8 cellular contexts compared by ENCODE assay signal in genomic region chr21:17270234-17270633, GRCh38.
DNase-seq lines count a peak whose midpoint lies in the region; ATAC-seq, FAIRE-seq and TF ChIP-seq lines count a peak whose summit lies in the region.

No MANE protein-coding gene starts in this region.

- H3K9me3 ChIP-seq in HCT116 (ENCODE audit: control insufficient read depth in 1 of 2, insufficient read depth in 1 of 2, low read depth in 1 of 2, low read length in 2 of 2) (no peaks in the 10 kb centered on the region), left lung (peaks cover 0 to 3% of the 10 kb centered on the region in 2 donors)

- peak; percentile 8; the same call in 1 of the 2 replicates for TF ChIP-seq RAD21 in HCT116 (IDR thresholded peaks at IDR 0.05; ENCODE audit: low read depth)

- H4K20me1 ChIP-seq in HCT116 (ENCODE audit: insufficient read depth): no peaks in the 10 kb centered on the region

- DNase-seq in HCT116 (ENCODE audit: low read depth, low spot score): no peak
- peak; percentile 58 for DNase-seq in NCI-H446 treated with DMSO at 0.1 percent for 48 hours (lab: John Stamatoyannopoulos, UW)
- DNase-seq in bronchial epithelial cell (ENCODE audit: low read depth): peak; percentile 41
- DNase-seq in left lung: no peak
- no peak for DNase-seq in activated T-cell treated with anti-CD3 and anti-CD28 coated beads for 4 hours

- no peak overlapping the region for H3K4me2 ChIP-seq in HCT116 (ENCODE audit: low read length)

- no peak overlapping the region for H3K27ac ChIP-seq in HCT116 (ENCODE audit: low read depth, low read length)
- no peak overlapping the region for H3K27ac ChIP-seq in left lung

- TF ChIP-seq CTCF in HCT116 (IDR thresholded peaks at IDR 0.05 in 2 of 3, conservative IDR thresholded peaks at IDR 0.05 in 1 of 3; ENCODE audit: borderline replicate concordance in 1 of 3, insufficient read depth in 1 of 3, low read depth in 2 of 3, low read length in 2 of 3) (peak in 1 of 3 experiments; percentile 37; a peak in 2 of 6 replicates), bronchial epithelial cell (IDR thresholded peaks at IDR 0.05; ENCODE audit: insufficient read depth, low read length, severe bottlenecking) (peak; percentile 14), left lung (IDR thresholded peaks at IDR 0.05) (peak in 1 of 2 donors; percentile 45)

- no peaks in the 10 kb centered on the region for H3K9me2 ChIP-seq in HCT116 (ENCODE audit: insufficient read depth)

- no peaks in the 10 kb centered on the region for H3K4me1 ChIP-seq in HCT116 (ENCODE audit: control insufficient read depth in 1 of 2, insufficient read depth in 2 of 2, low read length in 2 of 2)
- H3K4me1 ChIP-seq in left lung: no peaks in the 10 kb centered on the region

- RAD21 ChIA-PET in HCT116 (lab: Charles Lee; ENCODE audit: low non-redundant PET in 1 of 2, low total read pairs in 2 of 2, uncharacterized antibody in 2 of 2, unreplicated experiment in 2 of 2): no interaction called here

- intact Hi-C loops in HCT116 (cut with micrococcal nuclease) (no loop called here), left lung (cut with DNase I) (no loop called here)

- BruUV-seq in HCT116 (replicated peaks; lab: Mats Ljungman, UMichigan): no TSS peak

- TF ChIP-seq POLR2A in HCT116 (IDR thresholded peaks at IDR 0.05; ENCODE audit: borderline replicate concordance, extremely low read depth, insufficient read depth, insufficient read length): no peak

- H3K79me2 ChIP-seq in HCT116 (ENCODE audit: insufficient read depth, low read length): no peaks in the 10 kb centered on the region

- no peak overlapping the region for H3K9ac ChIP-seq in HCT116 (ENCODE audit: low read length)

- ATAC-seq in HCT116 (no peak), left lung (peak; percentile 87), GM21786 (IDR thresholded peaks at IDR 0.05; ENCODE audit: unreplicated experiment) (no peak), GM21529 (IDR thresholded peaks at IDR 0.05; ENCODE audit: unreplicated experiment) (no peak), HG02571 (IDR thresholded peaks at IDR 0.05; ENCODE audit: unreplicated experiment) (no peak)

- no peak overlapping the region for H2AFZ ChIP-seq in HCT116 (ENCODE audit: low read depth, low read length, poor library complexity, severe bottlenecking)

- H3K4me3 ChIP-seq in HCT116 (replicated peaks in 1 of 2; ENCODE audit: low read depth in 1 of 2, low read length in 2 of 2) (no peak overlapping the region), bronchial epithelial cell (ENCODE audit: low read depth, low read length) (no peak overlapping the region), left lung (no peak overlapping the region)

- no peak for FAIRE-seq in bronchial epithelial cell (lab: Jason Lieb, UNC)

- no peaks in the 10 kb centered on the region for H3K36me3 ChIP-seq in HCT116 (ENCODE audit: control insufficient read depth in 1 of 2, insufficient read depth in 2 of 2, low read length in 2 of 2)
- H3K36me3 ChIP-seq in bronchial epithelial cell (ENCODE audit: control insufficient read depth, insufficient read depth, low read length): no peaks in the 10 kb centered on the region
- no peaks in the 10 kb centered on the region for H3K36me3 ChIP-seq in left lung

- CTCF ChIA-PET in HCT116 (lab: Charles Lee): no interaction called here

- POLR2A ChIA-PET in HCT116 (lab: Charles Lee): no interaction called here

- no peaks in the 10 kb centered on the region for H3K27me3 ChIP-seq in HCT116 (ENCODE audit: insufficient read depth, low read length)
- H3K27me3 ChIP-seq in bronchial epithelial cell (ENCODE audit: control insufficient read depth, insufficient read depth, low read length): no peaks in the 10 kb centered on the region
- no peaks in the 10 kb centered on the region for H3K27me3 ChIP-seq in left lung

TF ChIP-seq in HCT116, 20 proteins besides CTCF, POLR2A, EP300 and RAD21:
- TF ChIP-seq ZBTB33 (IDR thresholded peaks at IDR 0.05; ENCODE audit: extremely low read depth, insufficient replicate concordance, low read length) (no peak), SP1 (IDR thresholded peaks at IDR 0.05; ENCODE audit: low read depth) (no peak), EGR1 (IDR thresholded peaks at IDR 0.05; ENCODE audit: low read depth) (no peak), EZH2phosphoT487 (IDR thresholded peaks at IDR 0.05; ENCODE audit: borderline replicate concordance) (no peak), CEBPB (IDR thresholded peaks at IDR 0.05; ENCODE audit: low read depth) (no peak), YY1 (IDR thresholded peaks at IDR 0.05; ENCODE audit: extremely low read depth, insufficient replicate concordance, low read depth, low read length) (no peak), MAX (IDR thresholded peaks at IDR 0.05) (no peak), EZH2 (IDR thresholded peaks at IDR 0.05) (no peak)
TF ChIP-seq in HCT116: peak in this region for 0.

Comparison
In these comparisons a context has a peak if more than half of its experiments do, and no peak if none do; other contexts are left out.
1. DNase-seq: peak in NCI-H446 treated with DMSO at 0.1 percent for 48 hours (single experiment) and bronchial epithelial cell (single experiment); none in HCT116 (single experiment), left lung (0 of 2) and activated T-cell treated with anti-CD3 and anti-CD28 coated beads for 4 hours (single experiment).